In genomic region chr9:110123364-110124095, GRCh38 we compare ENCODE assay signal across 13 cellular contexts.
A peak's percentile ranks its signal among the peaks of the same experiment; 100 is the strongest.
DNase-seq lines count a peak whose midpoint lies in the region; ATAC-seq, FAIRE-seq and TF ChIP-seq lines count a peak whose summit lies in the region.
"Had no signal": no experiment of that assay in that cellular context is flagged by ENCODE, and none has a peak within 500 bp of the region (broad histone marks: within the 10 kb centered on the region; RNA-seq: fewer than 3 reads in every experiment).

No MANE protein-coding gene starts in this region.

- no peak for ATAC-seq in HG02840 (IDR thresholded peaks at IDR 0.05; ENCODE audit: low FRiP score, unreplicated experiment)

- peaks cover 62% of the 10 kb centered on the region for H3K4me1 Mint-ChIP-seq in neural crest cell

- no peaks in the 10 kb centered on the region for H3K27me3 Mint-ChIP-seq in neural crest cell (ENCODE audit: low read depth)

- peak overlapping the region; percentile 36 for H3K4me3 Mint-ChIP-seq in neural crest cell

- no peaks in the 10 kb centered on the region for H3K36me3 ChIP-seq in HUES48 (ENCODE audit: control insufficient read depth, insufficient read depth, low read length)
- H3K36me3 ChIP-seq: neutrophil had no signal

- no peak overlapping the region for H3K9ac ChIP-seq in HUES48 (ENCODE audit: low read depth, low read length)

- H3K36me3 Mint-ChIP-seq in neural crest cell (ENCODE audit: low read depth) = no peaks in the 10 kb centered on the region

- peak overlapping the region; percentile 80 for H3K27ac ChIP-seq in AG04450 (ENCODE audit: low read depth, low read length)
- H3K27ac ChIP-seq in HUES48 (ENCODE audit: low read depth, low read length) = peak overlapping the region; percentile 43
- H3K27ac ChIP-seq: neutrophil had no signal

- H3K27ac Mint-ChIP-seq in neural crest cell (ENCODE audit: unreplicated experiment) = peak overlapping the region; percentile 69

- peaks cover 75% of the 10 kb centered on the region for H3K4me1 ChIP-seq in HUES48 (ENCODE audit: control insufficient read depth, insufficient read depth, low read length)

- H3K27me3 ChIP-seq in AG04450 (ENCODE audit: control insufficient read depth, insufficient read depth, low read length) (no peaks in the 10 kb centered on the region), HUES48 (ENCODE audit: control insufficient read depth, insufficient read depth, low read length) (no peaks in the 10 kb centered on the region)
- H3K27me3 ChIP-seq: neutrophil had no signal

- in situ Hi-C loops in GM13977 (cut with MboI; ENCODE audit: low pct_unique_long_range_greater_than_20kb, low sequenced_read_pairs, unreplicated experiment) = no loop called here

- TF ChIP-seq CTCF in AG04450 (IDR thresholded peaks at IDR 0.05; ENCODE audit: low read depth, low read length) = no peak
- TF ChIP-seq CTCF in neural crest cell (conservative IDR thresholded peaks at IDR 0.05) = no peak
- TF ChIP-seq CTCF in GM13977 (IDR thresholded peaks at IDR 0.05; ENCODE audit: extremely low read depth, insufficient read depth, missing control alignments) = no peak

- H3K4me3 ChIP-seq in AG04450 (ENCODE audit: low read depth, low read length) (no peak overlapping the region), HUES48 (ENCODE audit: low read depth, low read length) (no peak overlapping the region)

- DNase-seq in AG04450 (ENCODE audit: low read depth, low spot score) (no peak), dedifferentiated amniotic fluid mesenchymal stem cell (ENCODE audit: extremely low spot score) (peak; percentile 63), neural crest cell (ENCODE audit: low read depth, low spot score) (no peak), AG08396 (ENCODE audit: low spot score) (no peak), GM13977 (ENCODE audit: low spot score) (no peak), HTR-8/SVneo (ENCODE audit: insufficient read length, low spot score) (no peak)
- DNase-seq: activated naive CD4-positive, alpha-beta T cell treated with Interleukin-2 at 50 U/mL for 16 hours; effector CD8-positive, alpha-beta T cell had no signal

- POLR2A ChIA-PET in AG04450 (lab: Yijun Ruan, JAX) = interaction anchor here (0.6 kb wide), 1 partner anchor 211 kb away, joined by 3 read pairs; no protein-coding TSS in a partner anchor

- FAIRE-seq in HTR-8/SVneo (lab: Jason Lieb, UNC) = no peak
- FAIRE-seq: GM18507, urothelium cell line had no signal

- no peaks in the 10 kb centered on the region for H3K9me3 Mint-ChIP-seq in neural crest cell

- CTCF ChIA-PET in AG04450 (lab: Charles Lee) = no interaction called here

- H3K9me3 ChIP-seq in AG04450 (ENCODE audit: control insufficient read depth, insufficient read depth, low read length) (no peaks in the 10 kb centered on the region), HUES48 (ENCODE audit: control insufficient read depth, insufficient read depth, low read length) (no peaks in the 10 kb centered on the region)
- H3K9me3 ChIP-seq: neutrophil had no signal
